In genomic region chr1:166040223-166040622, GRCh38 we compare ENCODE assay signal across 21 cellular contexts.
"Had no signal": no experiment of that assay in that cellular context is flagged by ENCODE, and none has a peak within 500 bp of the region (broad histone marks: within the 10 kb centered on the region; RNA-seq: fewer than 3 reads in every experiment).

No MANE protein-coding gene starts in this region.

- ATAC-seq: activated CD4-positive, CD25-positive, alpha-beta regulatory T cell treated with anti-CD3 and anti-CD28 coated beads, Interleukin-2, amount 50 U/mL, for 24 hours; activated T-cell treated with anti-CD3 and anti-CD28 coated beads, Interleukin-2, amount 50 U/mL, for 72 hours; left lung; naive thymus-derived CD4-positive, alpha-beta T cell had no signal

- H3K4me3 Mint-ChIP-seq: activated CD4-positive, alpha-beta memory T cell treated with anti-CD3 and anti-CD28 coated beads, Interleukin-2, amount 10 ng/mL, durations not matched to agents 7 days and 5 days; activated CD4-positive, alpha-beta T cell treated with anti-CD3 and anti-CD28 coated beads, Interleukin-2, amount 10 ng/mL, durations not matched to agents 24 days and 14 days; activated naive CD4-positive, alpha-beta T cell treated with anti-CD3 and anti-CD28 coated beads for 36 hours; activated naive CD8-positive, alpha-beta T cell treated with anti-CD3 and anti-CD28 coated beads, Interleukin-2, amount 10 ng/mL, durations not matched to agents 7 days and 5 days; activated T-cell treated with anti-CD3 and anti-CD28 coated beads, Interleukin-2, amount 50 U/mL, for 72 hours; naive thymus-derived CD4-positive, alpha-beta T cell had no signal

- H3K4me3 ChIP-seq: cardiac muscle cell, left lung, lung, prostate gland, right atrium auricular region, spleen, testis, uterus had no signal

- H3K36me3 ChIP-seq: cardiac muscle cell, left lung, prostate gland, right atrium auricular region, spleen, uterus had no signal

- H3K4me1 Mint-ChIP-seq: activated CD4-positive, alpha-beta memory T cell treated with anti-CD3 and anti-CD28 coated beads, Interleukin-2, amount 10 ng/mL, durations not matched to agents 7 days and 5 days; activated CD4-positive, alpha-beta T cell treated with anti-CD3 and anti-CD28 coated beads, Interleukin-2, amount 10 ng/mL, durations not matched to agents 24 days and 14 days; activated naive CD8-positive, alpha-beta T cell treated with anti-CD3 and anti-CD28 coated beads, Interleukin-2, amount 10 ng/mL, durations not matched to agents 7 days and 5 days had no signal

- H3K27ac ChIP-seq: cardiac muscle cell, left lung, prostate gland, right atrium auricular region, spleen, testis, uterus had no signal

- H3K9me3 ChIP-seq: left lung, prostate gland, right atrium auricular region, spleen, testis, uterus had no signal

- DNase-seq: activated CD4-positive, alpha-beta memory T cell treated with anti-CD3 and anti-CD28 coated beads, Interleukin-2, amount 10 ng/mL, durations not matched to agents 7 days and 5 days; activated CD4-positive, alpha-beta T cell treated with anti-CD3 and anti-CD28 coated beads, Interleukin-2, amount 10 ng/mL, durations not matched to agents 24 days and 14 days; activated effector memory CD4-positive, alpha-beta T cell treated with Interleukin-2 at 50 U/mL for 16 hours; activated naive CD4-positive, alpha-beta T cell treated with anti-CD3 and anti-CD28 coated beads for 36 hours; activated naive CD8-positive, alpha-beta T cell treated with anti-CD3 and anti-CD28 coated beads, Interleukin-2, amount 10 ng/mL, durations not matched to agents 7 days and 5 days; activated T-cell treated with anti-CD3 and anti-CD28 coated beads, Interleukin-2, amount 50 U/mL, for 72 hours; amniotic stem cell; cortex of kidney; left lung; naive thymus-derived CD4-positive, alpha-beta T cell; spleen; stimulated activated CD4-positive, alpha-beta T cell treated with anti-CD3 and anti-CD28 coated beads, Interleukin-4, amount 100 ng/mL, for 1 hour; stimulated activated naive CD4-positive, alpha-beta T cell; testis; trophoblast cell; uterus had no signal

- H3K4me1 ChIP-seq: left lung, prostate gland, right atrium auricular region, spleen, testis, uterus had no signal

- H3K27ac Mint-ChIP-seq: activated CD4-positive, alpha-beta memory T cell treated with anti-CD3 and anti-CD28 coated beads, Interleukin-2, amount 10 ng/mL, durations not matched to agents 7 days and 5 days; activated CD4-positive, alpha-beta T cell treated with anti-CD3 and anti-CD28 coated beads, Interleukin-2, amount 10 ng/mL, durations not matched to agents 24 days and 14 days; activated naive CD4-positive, alpha-beta T cell treated with anti-CD3 and anti-CD28 coated beads for 36 hours; activated naive CD8-positive, alpha-beta T cell treated with anti-CD3 and anti-CD28 coated beads, Interleukin-2, amount 10 ng/mL, durations not matched to agents 7 days and 5 days; activated T-cell treated with anti-CD3 and anti-CD28 coated beads, Interleukin-2, amount 50 U/mL, for 72 hours; naive thymus-derived CD4-positive, alpha-beta T cell had no signal

- H3K9me3 Mint-ChIP-seq: activated CD4-positive, alpha-beta memory T cell treated with anti-CD3 and anti-CD28 coated beads, Interleukin-2, amount 10 ng/mL, durations not matched to agents 7 days and 5 days; activated CD4-positive, alpha-beta T cell treated with anti-CD3 and anti-CD28 coated beads, Interleukin-2, amount 10 ng/mL, durations not matched to agents 24 days and 14 days; activated naive CD4-positive, alpha-beta T cell treated with anti-CD3 and anti-CD28 coated beads for 36 hours; activated naive CD8-positive, alpha-beta T cell treated with anti-CD3 and anti-CD28 coated beads, Interleukin-2, amount 10 ng/mL, durations not matched to agents 7 days and 5 days had no signal

- H3K27me3 ChIP-seq: cardiac muscle cell, left lung, right atrium auricular region, testis, uterus had no signal

- H3K36me3 Mint-ChIP-seq: activated naive CD8-positive, alpha-beta T cell treated with anti-CD3 and anti-CD28 coated beads, Interleukin-2, amount 10 ng/mL, durations not matched to agents 7 days and 5 days; naive thymus-derived CD4-positive, alpha-beta T cell had no signal
